Comparison of ENCODE assay signal across 9 cellular contexts in the genomic region with DNA sequence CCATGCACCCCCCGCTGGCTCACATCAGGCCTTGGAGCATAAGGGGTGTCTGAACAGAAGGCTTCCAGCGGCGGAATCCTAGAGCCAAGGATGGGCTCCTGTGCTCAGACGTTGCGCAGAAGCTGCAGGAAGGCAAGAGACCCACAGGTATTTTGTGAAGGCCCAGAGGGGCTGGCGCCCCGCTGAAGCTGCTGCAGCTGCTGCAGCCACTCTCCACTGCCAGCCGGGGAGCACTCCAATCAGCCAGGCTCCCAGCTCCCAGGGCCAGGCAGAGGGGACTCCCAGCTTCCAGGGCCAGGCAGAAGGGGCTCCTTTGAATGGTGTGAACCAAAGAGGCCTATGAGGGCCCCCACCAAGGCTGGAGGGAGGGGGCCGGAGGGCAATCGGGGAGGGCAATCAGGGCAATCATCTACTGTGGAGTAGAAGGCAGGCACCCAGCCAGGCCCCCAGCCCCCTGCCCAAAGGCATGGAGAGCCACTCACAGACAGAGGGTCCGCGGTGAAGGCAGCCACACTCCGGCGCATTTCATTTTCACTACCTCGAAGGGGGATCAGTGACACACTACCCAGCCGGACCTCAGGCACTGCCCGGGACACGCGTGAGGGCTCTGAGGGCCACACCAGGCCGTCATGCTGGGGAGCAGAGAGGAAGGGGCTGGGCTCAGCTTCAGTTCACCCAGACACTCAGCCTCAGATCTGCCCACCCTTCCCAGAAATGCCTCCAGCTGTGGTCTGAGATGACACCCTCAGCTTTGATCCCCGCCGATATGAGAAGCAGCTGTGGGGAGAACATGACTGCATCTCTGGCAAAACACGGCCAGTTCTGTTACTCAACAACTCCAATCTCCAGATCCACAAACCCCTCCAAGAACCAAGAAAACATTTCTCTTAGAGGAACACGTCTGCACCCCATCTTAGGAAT. TPM values are rescaled to one million over a fixed set of nuclear protein-coding genes. Genes with fewer than 3 reads are reported as not detected.
DNase-seq lines count a peak whose midpoint lies in the region; ATAC-seq and TF ChIP-seq lines count a peak whose summit lies in the region.
"Had no signal": no experiment of that assay in that cellular context is flagged by ENCODE, and none has a peak within 500 bp of the region (broad histone marks: within the 10 kb centered on the region; RNA-seq: fewer than 3 reads in every experiment).

No MANE protein-coding gene starts in this region.

- H3K9me3 ChIP-seq in esophagus (ENCODE audit: control insufficient read depth in 2 of 2, insufficient read depth in 1 of 2, low read depth in 1 of 2, low read length in 1 of 2) (no peaks in the 10 kb centered on the region), psoas muscle (no peaks in the 10 kb centered on the region), vagina (no peaks in the 10 kb centered on the region)

- no peak for TF ChIP-seq POLR2A in vagina (IDR thresholded peaks at IDR 0.05)

- WGBS in esophagus, 2 donors, result 69 to 70% methylated on average over 24 of the region's 24 CpGs
- WGBS in psoas muscle, 3 donors, result 69 to 75% (median 72%) methylated on average over 20 to 24 of the region's 24 CpGs

- H3K4me3 ChIP-seq in esophagus (ENCODE audit: low read depth in 1 of 2, low read length in 2 of 2) (no peak overlapping the region), psoas muscle (no peak overlapping the region), vagina (no peak overlapping the region)

- H3K27ac ChIP-seq in esophagus (ENCODE audit: low read depth in 2 of 2, low read length in 1 of 2) (peak overlapping the region; percentile 28 to 63), psoas muscle (no peak overlapping the region), vagina (peak overlapping the region; percentile 73)

- intact Hi-C loops in psoas muscle (cut with DNase I), result loop anchor here in 1 of 2 donors (10.0 kb wide), 1 partner anchor 211 kb away; no protein-coding TSS in a partner anchor
- intact Hi-C loops in vagina (cut with DNase I), result loop anchor here (10.0 kb wide), 1 partner anchor 211 kb away; no protein-coding TSS in a partner anchor

- H3K27me3 ChIP-seq in esophagus (ENCODE audit: control insufficient read depth in 1 of 2, insufficient read depth in 2 of 2, low read length in 2 of 2) (no peaks in the 10 kb centered on the region), psoas muscle (ENCODE audit: insufficient read depth in 3 of 3, low read length in 2 of 3) (no peaks in the 10 kb centered on the region), vagina (no peaks in the 10 kb centered on the region)

- DNase-seq in stimulated activated CD4-positive, alpha-beta T cell treated with anti-CD3 and anti-CD28 coated beads, Interleukin-12 subunit alpha, Interleukin-12 subunit beta, amount 100 ng/mL, for 24 hours (ENCODE audit: low read depth in 2 of 2), result peak; percentile 9 to 19
- no peak for DNase-seq in stimulated activated CD4-positive, alpha-beta T cell treated with anti-CD3 and anti-CD28 coated beads, Interleukin-12 subunit alpha, Interleukin-12 subunit beta, amount 100 ng/mL, for 4 hours
- DNase-seq in psoas muscle (peak; percentile 65 to 77), vagina (ENCODE audit: extremely low spot score in 2 of 2) (no peak), NCI-H187 treated with DMSO at 0.1 percent for 48 hours (lab: John Stamatoyannopoulos, UW) (no peak)
- DNase-seq: NCI-H446 had no signal

- H3K4me1 ChIP-seq in esophagus (ENCODE audit: control insufficient read depth in 2 of 2, insufficient read depth in 2 of 2, low read length in 1 of 2) (peaks cover 0 to 10% of the 10 kb centered on the region in 2 donors), psoas muscle (peaks cover 9% of the 10 kb centered on the region), vagina (peaks cover 47% of the 10 kb centered on the region)

- ATAC-seq in psoas muscle, result peak in 3 of 4 donors; percentile 16 to 23 (median 20)
- ATAC-seq in GM19397 (IDR thresholded peaks at IDR 0.05; ENCODE audit: unreplicated experiment), result no peak
- no peak for ATAC-seq in HG02642 (IDR thresholded peaks at IDR 0.05; ENCODE audit: poor library complexity, unreplicated experiment)

- no peak for TF ChIP-seq CTCF in psoas muscle (IDR thresholded peaks at IDR 0.05)
- TF ChIP-seq CTCF in vagina (IDR thresholded peaks at IDR 0.05), result no peak

- H3K36me3 ChIP-seq in esophagus (ENCODE audit: control insufficient read depth in 2 of 2, insufficient read depth in 2 of 2, low read length in 1 of 2), result peaks cover 0 to 40% of the 10 kb centered on the region in 2 donors
- H3K36me3 ChIP-seq in psoas muscle (ENCODE audit: insufficient read depth in 1 of 2, low read depth in 1 of 2), result peaks cover 0 to 43% of the 10 kb centered on the region in 2 donors
- H3K36me3 ChIP-seq in vagina, result peaks cover 0 to 27% of the 10 kb centered on the region in 2 donors

RNA-seq across cellular contexts. Expression of a gene that starts 11.6 kb away (rescaled TPM):
- 1 to 10 TPM; 6.9 to 7.6 TPM for polyA plus RNA-seq in esophagus
- total RNA-seq in psoas muscle, result 10 to 100 TPM in 2 of 4 donors, 1 to 10 TPM in 2; 6.0 to 20.1 (median 10.1) TPM
- polyA plus RNA-seq in psoas muscle, result 10 to 100 TPM in 1 of 3 donors, 1 to 10 TPM in 2; 6.9 to 16.6 (median 7.6) TPM
- 57.0 TPM for total RNA-seq in vagina

Comparison
In these comparisons a context has a peak if more than half of its experiments do, and no peak if none do; other contexts are left out.
1. DNase-seq: peak in stimulated activated CD4-positive, alpha-beta T cell treated with anti-CD3 and anti-CD28 coated beads, Interleukin-12 subunit alpha, Interleukin-12 subunit beta, amount 100 ng/mL, for 24 hours (2 of 2) and psoas muscle (2 of 2); none in stimulated activated CD4-positive, alpha-beta T cell treated with anti-CD3 and anti-CD28 coated beads, Interleukin-12 subunit alpha, Interleukin-12 subunit beta, amount 100 ng/mL, for 4 hours (single experiment), vagina (0 of 2) and NCI-H187 treated with DMSO at 0.1 percent for 48 hours (single experiment).
2. ATAC-seq: peak in psoas muscle (3 of 4); none in GM19397 (single experiment) and HG02642 (single experiment).